1 cellular context compared by ENCODE assay signal in genomic region chr6:47424436-47424836, GRCh38.
TF ChIP-seq lines count a peak whose summit lies in the region.

No MANE protein-coding gene starts in this region.

TF ChIP-seq in K562, 482 proteins besides CTCF, POLR2A, EP300 and RAD21 (continued from another document and continues in another):
- TF ChIP-seq, protein P1, sequence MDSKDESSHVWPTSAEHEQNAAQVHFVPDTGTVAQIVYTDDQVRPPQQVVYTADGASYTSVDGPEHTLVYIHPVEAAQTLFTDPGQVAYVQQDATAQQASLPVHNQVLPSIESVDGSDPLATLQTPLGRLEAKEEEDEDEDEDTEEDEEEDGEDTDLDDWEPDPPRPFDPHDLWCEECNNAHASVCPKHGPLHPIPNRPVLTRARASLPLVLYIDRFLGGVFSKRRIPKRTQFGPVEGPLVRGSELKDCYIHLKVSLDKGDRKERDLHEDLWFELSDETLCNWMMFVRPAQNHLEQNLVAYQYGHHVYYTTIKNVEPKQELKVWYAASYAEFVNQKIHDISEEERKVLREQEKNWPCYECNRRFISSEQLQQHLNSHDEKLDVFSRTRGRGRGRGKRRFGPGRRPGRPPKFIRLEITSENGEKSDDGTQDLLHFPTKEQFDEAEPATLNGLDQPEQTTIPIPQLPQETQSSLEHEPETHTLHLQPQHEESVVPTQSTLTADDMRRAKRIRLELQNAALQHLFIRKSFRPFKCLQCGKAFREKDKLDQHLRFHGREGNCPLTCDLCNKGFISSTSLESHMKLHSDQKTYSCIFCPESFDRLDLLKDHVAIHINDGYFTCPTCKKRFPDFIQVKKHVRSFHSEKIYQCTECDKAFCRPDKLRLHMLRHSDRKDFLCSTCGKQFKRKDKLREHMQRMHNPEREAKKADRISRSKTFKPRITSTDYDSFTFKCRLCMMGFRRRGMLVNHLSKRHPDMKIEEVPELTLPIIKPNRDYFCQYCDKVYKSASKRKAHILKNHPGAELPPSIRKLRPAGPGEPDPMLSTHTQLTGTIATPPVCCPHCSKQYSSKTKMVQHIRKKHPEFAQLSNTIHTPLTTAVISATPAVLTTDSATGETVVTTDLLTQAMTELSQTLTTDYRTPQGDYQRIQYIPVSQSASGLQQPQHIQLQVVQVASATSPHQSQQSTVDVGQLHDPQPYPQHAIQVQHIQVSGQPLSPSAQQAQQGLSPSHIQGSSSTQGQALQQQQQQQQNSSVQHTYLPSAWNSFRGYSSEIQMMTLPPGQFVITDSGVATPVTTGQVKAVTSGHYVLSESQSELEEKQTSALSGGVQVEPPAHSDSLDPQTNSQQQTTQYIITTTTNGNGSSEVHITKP (IDR thresholded peaks at IDR 0.05; ENCODE audit: partially characterized antibody) = peak; percentile 77
- TF ChIP-seq MTA2 (IDR thresholded peaks at IDR 0.05; ENCODE audit: low read depth) = peak; percentile 29; the same call in 1 of the 2 replicates
- peak; percentile 58 for TF ChIP-seq NCOA1 (IDR thresholded peaks at IDR 0.05; ENCODE audit: low read depth)
- no peak for TF ChIP-seq ZBTB17 (CRISPR knock-in tag; IDR thresholded peaks at IDR 0.05)
- TF ChIP-seq ZBTB26 (CRISPR knock-in tag; IDR thresholded peaks at IDR 0.05) = no peak
- TF ChIP-seq, protein P2, sequence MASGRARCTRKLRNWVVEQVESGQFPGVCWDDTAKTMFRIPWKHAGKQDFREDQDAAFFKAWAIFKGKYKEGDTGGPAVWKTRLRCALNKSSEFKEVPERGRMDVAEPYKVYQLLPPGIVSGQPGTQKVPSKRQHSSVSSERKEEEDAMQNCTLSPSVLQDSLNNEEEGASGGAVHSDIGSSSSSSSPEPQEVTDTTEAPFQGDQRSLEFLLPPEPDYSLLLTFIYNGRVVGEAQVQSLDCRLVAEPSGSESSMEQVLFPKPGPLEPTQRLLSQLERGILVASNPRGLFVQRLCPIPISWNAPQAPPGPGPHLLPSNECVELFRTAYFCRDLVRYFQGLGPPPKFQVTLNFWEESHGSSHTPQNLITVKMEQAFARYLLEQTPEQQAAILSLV (tag; IDR thresholded peaks at IDR 0.05) = no peak
- TF ChIP-seq ID3 (CRISPR knock-in tag; IDR thresholded peaks at IDR 0.05) = no peak
- TF ChIP-seq ID3 (tag; IDR thresholded peaks at IDR 0.05) = peak; percentile 82; the same call in 1 of the 2 replicates
- no peak for TF ChIP-seq HMG20A (CRISPR knock-in tag; conservative IDR thresholded peaks at IDR 0.05)
- TF ChIP-seq RBBP5 (IDR thresholded peaks at IDR 0.05; ENCODE audit: borderline replicate concordance, insufficient read depth, low read length, poor library complexity, severe bottlenecking) = peak; percentile 33
- no peak for TF ChIP-seq LARP7 (IDR thresholded peaks at IDR 0.05)
- TF ChIP-seq, protein P3, sequence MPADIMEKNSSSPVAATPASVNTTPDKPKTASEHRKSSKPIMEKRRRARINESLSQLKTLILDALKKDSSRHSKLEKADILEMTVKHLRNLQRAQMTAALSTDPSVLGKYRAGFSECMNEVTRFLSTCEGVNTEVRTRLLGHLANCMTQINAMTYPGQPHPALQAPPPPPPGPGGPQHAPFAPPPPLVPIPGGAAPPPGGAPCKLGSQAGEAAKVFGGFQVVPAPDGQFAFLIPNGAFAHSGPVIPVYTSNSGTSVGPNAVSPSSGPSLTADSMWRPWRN (IDR thresholded peaks at IDR 0.05; ENCODE audit: low read depth) = peak; percentile 68
- TF ChIP-seq IRF2 (CRISPR knock-in tag; IDR thresholded peaks at IDR 0.05) = no peak
- TF ChIP-seq SMARCE1 (IDR thresholded peaks at IDR 0.05) = peak; percentile 73
- 0 out of 4 replicates have a peak, but pooled peaks of 1 of the 2 experiments have one; percentile 23 for TF ChIP-seq FOXK2 (conservative IDR thresholded peaks at IDR 0.05 in 1 of 2, IDR thresholded peaks at IDR 0.05 in 1 of 2; ENCODE audit: low read depth in 2 of 2)
- peak; percentile 77 for TF ChIP-seq TAL1 (IDR thresholded peaks at IDR 0.05)
- TF ChIP-seq NUFIP1 (IDR thresholded peaks at IDR 0.05; ENCODE audit: partially characterized antibody) = no peak
- no peak for TF ChIP-seq NCOA2 (IDR thresholded peaks at IDR 0.05; ENCODE audit: partially characterized antibody in 2 of 2)
- 0 out of 4 replicates have a peak, but pooled peaks of 1 of the 2 experiments have one; percentile 13 for TF ChIP-seq NRF1 (conservative IDR thresholded peaks at IDR 0.05 in 1 of 2, IDR thresholded peaks at IDR 0.05 in 1 of 2)
- TF ChIP-seq YY1 (IDR thresholded peaks at IDR 0.05; ENCODE audit: borderline replicate concordance in 1 of 3, control insufficient read depth in 1 of 3, extremely low read depth in 1 of 3, insufficient read depth in 3 of 3, insufficient read length in 1 of 3, insufficient replicate concordance in 2 of 3, low read depth in 1 of 3, low read length in 2 of 3) = peak in 1 of 3 experiments; percentile 46
- peak; percentile 70 to 88; a peak in 2 of 4 replicates for TF ChIP-seq RCOR1 (IDR thresholded peaks at IDR 0.05; ENCODE audit: borderline replicate concordance in 1 of 2, low read depth in 2 of 2, low read length in 2 of 2)
- TF ChIP-seq, protein P4, sequence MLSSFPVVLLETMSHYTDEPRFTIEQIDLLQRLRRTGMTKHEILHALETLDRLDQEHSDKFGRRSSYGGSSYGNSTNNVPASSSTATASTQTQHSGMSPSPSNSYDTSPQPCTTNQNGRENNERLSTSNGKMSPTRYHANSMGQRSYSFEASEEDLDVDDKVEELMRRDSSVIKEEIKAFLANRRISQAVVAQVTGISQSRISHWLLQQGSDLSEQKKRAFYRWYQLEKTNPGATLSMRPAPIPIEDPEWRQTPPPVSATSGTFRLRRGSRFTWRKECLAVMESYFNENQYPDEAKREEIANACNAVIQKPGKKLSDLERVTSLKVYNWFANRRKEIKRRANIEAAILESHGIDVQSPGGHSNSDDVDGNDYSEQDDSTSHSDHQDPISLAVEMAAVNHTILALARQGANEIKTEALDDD (IDR thresholded peaks at IDR 0.05) = peak; percentile 86
- TF ChIP-seq KLF1 (tag; IDR thresholded peaks at IDR 0.05) = 0 out of 2 replicates have a peak, but pooled peaks have one; percentile 28
- TF ChIP-seq BRF2 (IDR thresholded peaks at IDR 0.05; ENCODE audit: borderline replicate concordance, insufficient read depth, insufficient read length) = no peak
- peak; percentile 85 for TF ChIP-seq CBFA2T3 (IDR thresholded peaks at IDR 0.05)
- TF ChIP-seq CCNT2 (IDR thresholded peaks at IDR 0.05; ENCODE audit: borderline replicate concordance, extremely low read depth, insufficient read length, low read depth, low read length) = peak; percentile 63
- no peak for TF ChIP-seq TAF9B (IDR thresholded peaks at IDR 0.05; ENCODE audit: partially characterized antibody)
- no peak for TF ChIP-seq ZBED1 (IDR thresholded peaks at IDR 0.05)
- no peak for TF ChIP-seq MAFK (IDR thresholded peaks at IDR 0.05; ENCODE audit: low read length)
- TF ChIP-seq, protein P5, sequence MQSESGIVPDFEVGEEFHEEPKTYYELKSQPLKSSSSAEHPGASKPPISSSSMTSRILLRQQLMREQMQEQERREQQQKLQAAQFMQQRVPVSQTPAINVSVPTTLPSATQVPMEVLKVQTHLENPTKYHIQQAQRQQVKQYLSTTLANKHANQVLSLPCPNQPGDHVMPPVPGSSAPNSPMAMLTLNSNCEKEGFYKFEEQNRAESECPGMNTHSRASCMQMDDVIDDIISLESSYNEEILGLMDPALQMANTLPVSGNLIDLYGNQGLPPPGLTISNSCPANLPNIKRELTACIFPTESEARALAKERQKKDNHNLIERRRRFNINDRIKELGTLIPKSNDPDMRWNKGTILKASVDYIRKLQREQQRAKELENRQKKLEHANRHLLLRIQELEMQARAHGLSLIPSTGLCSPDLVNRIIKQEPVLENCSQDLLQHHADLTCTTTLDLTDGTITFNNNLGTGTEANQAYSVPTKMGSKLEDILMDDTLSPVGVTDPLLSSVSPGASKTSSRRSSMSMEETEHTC (IDR thresholded peaks at IDR 0.05) = no peak
- no peak for TF ChIP-seq BMI1 (IDR thresholded peaks at IDR 0.05; ENCODE audit: low read length)
- no peak for TF ChIP-seq PBX2 (CRISPR knock-in tag; IDR thresholded peaks at IDR 0.05; ENCODE audit: low read depth)
- TF ChIP-seq PBX2 (tag; conservative IDR thresholded peaks at IDR 0.05; ENCODE audit: low read depth) = peak; percentile 81
- TF ChIP-seq RNF2 (IDR thresholded peaks at IDR 0.05) = no peak
- no peak for TF ChIP-seq ZBTB34 (CRISPR knock-in tag; IDR thresholded peaks at IDR 0.05)
- TF ChIP-seq FOXK1 (CRISPR knock-in tag; IDR thresholded peaks at IDR 0.05; ENCODE audit: borderline replicate concordance) = no peak
- no peak for TF ChIP-seq XRCC4 (IDR thresholded peaks at IDR 0.05; ENCODE audit: extremely low read depth, insufficient read depth, insufficient read length)
- TF ChIP-seq TRIM28 (IDR thresholded peaks at IDR 0.05) = peak; percentile 32; the same call in 1 of the 2 replicates
- 0 out of 2 replicates have a peak, but pooled peaks have one; percentile 25 for TF ChIP-seq LCOR (CRISPR knock-in tag; IDR thresholded peaks at IDR 0.05)
- TF ChIP-seq PTRF (tag; IDR thresholded peaks at IDR 0.05) = no peak
- TF ChIP-seq HDAC2 (IDR thresholded peaks at IDR 0.05) = peak; percentile 79
- no peak for TF ChIP-seq NR3C1 (CRISPR knock-in tag; IDR thresholded peaks at IDR 0.05)
- TF ChIP-seq ZFP1 (CRISPR knock-in tag; IDR thresholded peaks at IDR 0.05) = no peak
- TF ChIP-seq FIP1L1 (IDR thresholded peaks at IDR 0.05; ENCODE audit: low read depth, low read length, poor library complexity, severe bottlenecking) = no peak
- TF ChIP-seq MEIS2 (IDR thresholded peaks at IDR 0.05; ENCODE audit: partially characterized antibody) = peak; percentile 97
- peak; percentile 62 for TF ChIP-seq KLF16 (IDR thresholded peaks at IDR 0.05)
- TF ChIP-seq CEBPG (CRISPR knock-in tag; IDR thresholded peaks at IDR 0.05) = peak; percentile 51; the same call in 1 of the 2 replicates
- peak; percentile 68 to 78 for TF ChIP-seq CEBPG (tag; conservative IDR thresholded peaks at IDR 0.05 in 1 of 2, IDR thresholded peaks at IDR 0.05 in 1 of 2)
